ENCODE assay signal across 17 cellular contexts in genomic region chr7:103912906-103913610, GRCh38.
"Had no signal": no experiment of that assay in that cellular context is flagged by ENCODE, and none has a peak within 500 bp of the region (broad histone marks: within the 10 kb centered on the region; RNA-seq: fewer than 3 reads in every experiment).

No MANE protein-coding gene starts in this region.

- H3K27me3 ChIP-seq: esophagus squamous epithelium, tibial nerve had no signal

- H3K4me3 ChIP-seq: esophagus squamous epithelium, tibial nerve had no signal

- ATAC-seq: left cardiac atrium; natural killer cell; stimulated activated naive CD8-positive, alpha-beta T cell treated with anti-CD3 and anti-CD28 coated beads, Interleukin-15, amount 100 ng/mL, for 72 hours had no signal

- H3K9me3 ChIP-seq: esophagus squamous epithelium, tibial nerve had no signal

- DNase-seq: activated CD4-positive, alpha-beta memory T cell treated with anti-CD3 and anti-CD28 coated beads for 36 hours; activated CD4-positive, alpha-beta T cell treated with anti-CD3 and anti-CD28 coated beads for 48 hours; activated naive CD4-positive, alpha-beta T cell treated with Interleukin-2 at 50 U/mL for 16 hours; activated naive CD8-positive, alpha-beta T cell treated with anti-CD3 and anti-CD28 coated beads for 36 hours; activated T-cell treated with anti-CD3 and anti-CD28 coated beads, Interleukin-2, amount 50 U/mL, for 48 hours; cortex of kidney; endodermal cell; esophagus squamous epithelium; immature natural killer cell; left cardiac atrium; midbrain; natural killer cell; retina; stimulated activated CD4-positive, alpha-beta T cell treated with anti-CD3 and anti-CD28 coated beads, Interleukin-12 subunit alpha, Interleukin-12 subunit beta, amount 100 ng/mL, for 4 hours; stimulated activated CD4-positive, alpha-beta T cell treated with anti-CD3 and anti-CD28 coated beads, Interleukin-4, amount 100 ng/mL, for 4 hours; stimulated activated naive CD8-positive, alpha-beta T cell treated with anti-CD3 and anti-CD28 coated beads, Interleukin-15, amount 100 ng/mL, for 72 hours had no signal

- H3K36me3 ChIP-seq: esophagus squamous epithelium, tibial nerve had no signal

- H3K4me1 ChIP-seq: esophagus squamous epithelium had no signal

- H3K27ac ChIP-seq: esophagus squamous epithelium had no signal
